ENCODE assay signal across 24 cellular contexts in the genomic region with DNA sequence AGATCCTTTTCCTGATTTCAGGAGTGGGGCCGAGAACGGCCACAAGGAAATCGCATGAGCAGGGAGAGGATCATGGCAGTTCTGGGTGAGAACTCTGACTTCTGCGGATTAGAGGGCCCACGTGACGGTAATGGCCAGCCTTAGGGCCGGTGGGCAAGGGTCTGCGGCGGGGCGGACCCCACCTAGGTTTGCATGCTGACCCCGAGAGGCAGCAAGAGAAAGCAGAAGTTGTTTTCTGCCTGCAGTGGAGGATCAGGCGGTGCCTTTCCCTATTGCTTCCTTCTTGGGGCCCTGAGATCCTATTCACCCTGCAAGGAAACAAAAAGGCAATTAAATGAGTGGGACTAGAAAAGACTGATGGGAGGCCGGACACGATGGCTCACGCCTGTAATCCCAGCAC.
"Had no signal": no experiment of that assay in that cellular context is flagged by ENCODE, and none has a peak within 500 bp of the region (broad histone marks: within the 10 kb centered on the region; RNA-seq: fewer than 3 reads in every experiment).

No MANE protein-coding gene starts in this region.

- H3K4me1 ChIP-seq: adrenal gland had no signal

- H3K9me3 ChIP-seq: adrenal gland had no signal

- DNase-seq: activated CD4-positive, alpha-beta T cell treated with anti-CD3 and anti-CD28 coated beads for 4 hours; activated CD8-positive, alpha-beta memory T cell treated with anti-CD3 and anti-CD28 coated beads, Interleukin-2, amount 50 U/mL, for 4 hours; activated CD8-positive, alpha-beta T cell treated with anti-CD3 and anti-CD28 coated beads for 36 hours; activated naive CD4-positive, alpha-beta T cell treated with anti-CD3 and anti-CD28 coated beads, Interleukin-2, amount 50 U/mL, for 16 hours; activated naive CD8-positive, alpha-beta T cell treated with anti-CD3 and anti-CD28 coated beads, Interleukin-2, amount 10 ng/mL, durations not matched to agents 7 days and 5 days; activated T-cell treated with anti-CD3 and anti-CD28 coated beads, Interleukin-2, amount 50 U/mL, for 72 hours; adrenal gland; anterior cingulate cortex; caudate nucleus; Karpas-422; MM.1S; NCI-H1092 treated with DMSO at 0.1 percent for 48 hours; NCI-H1417 treated with DMSO at 0.1 percent for 48 hours; NCI-H1694; NCI-H2029 treated with DMSO at 0.1 percent for 48 hours; NCI-H345; NCI-H510A; NCI-H526 treated with DMSO at 0.1 percent for 48 hours; NK-92 treated with Interleukin-12 subunit alpha and Interleukin-12 subunit beta, amount 100 ng/mL, for 24 hours; PC-9; SIG-M5; T-helper 17 cell; T-helper 9 cell; WERI-Rb-1 had no signal

- H3K27me3 ChIP-seq: adrenal gland had no signal

- H3K27ac ChIP-seq: adrenal gland, PC-9, WERI-Rb-1 had no signal

- H3K36me3 ChIP-seq: adrenal gland, WERI-Rb-1 had no signal

- H3K4me3 ChIP-seq: adrenal gland, PC-9 had no signal

- ATAC-seq: activated CD8-positive, alpha-beta T cell treated with anti-CD3 and anti-CD28 coated beads for 36 hours; activated T-cell treated with anti-CD3 and anti-CD28 coated beads, Interleukin-2, amount 50 U/mL, for 72 hours; T-helper 17 cell had no signal
